26 cellular contexts compared by ENCODE assay signal in genomic region chr2:210261996-210262510, GRCh38. TPM values are rescaled to one million over a fixed set of nuclear protein-coding genes. Genes with fewer than 3 reads are reported as not detected.
DNase-seq lines count a peak whose midpoint lies in the region; FAIRE-seq and TF ChIP-seq lines count a peak whose summit lies in the region.
"Had no signal": no experiment of that assay in that cellular context is flagged by ENCODE, and none has a peak within 500 bp of the region (broad histone marks: within the 10 kb centered on the region; RNA-seq: fewer than 3 reads in every experiment).

No MANE protein-coding gene starts in this region.

- H3K79me2 ChIP-seq in trophoblast cell (ENCODE audit: control insufficient read depth, insufficient read depth, low read length, poor library complexity) = no peaks in the 10 kb centered on the region

- H3K9me3 ChIP-seq in trophoblast cell (ENCODE audit: insufficient read depth, low read depth, low read length) = no peaks in the 10 kb centered on the region
- H3K9me3 ChIP-seq: A549 had no signal

- TF ChIP-seq CTCF in GM13976 (IDR thresholded peaks at IDR 0.05; ENCODE audit: borderline replicate concordance, control extremely low read depth, extremely low read depth, insufficient read depth, missing control alignments) = no peak

- CTCF ChIA-PET in activated naive CD4-positive, alpha-beta T cell treated with anti-CD3 and anti-CD28 coated beads, Interleukin-2, amount 10 ng/mL, durations not matched to agents 7 days and 5 days (lab: Charles Lee) = no interaction called here

- no peak overlapping the region for H3K23ac ChIP-seq in trophoblast cell (ENCODE audit: low read length)

- no peak for DNase-seq in activated naive CD4-positive, alpha-beta T cell treated with anti-CD3 and anti-CD28 coated beads, Interleukin-2, amount 10 ng/mL, durations not matched to agents 7 days and 5 days
- DNase-seq in activated naive CD4-positive, alpha-beta T cell treated with anti-CD3 and anti-CD28 coated beads, Interleukin-2, amount 50 U/mL, for 16 hours = no peak
- DNase-seq in G401 (ENCODE audit: low spot score) (peak; percentile 90), cerebellar cortex (ENCODE audit: low spot score) (peak; percentile 91), trophoblast cell (no peak), GM13976 (ENCODE audit: low spot score) (no peak), KBM-7 (no peak), urothelium cell line (ENCODE audit: low spot score) (no peak)
- DNase-seq: 8988T; ACHN; AML-193; Calu3; CD4-positive, alpha-beta memory T cell; COR-L47; DMS53; DMS79 treated with DMSO at 0.1 percent for 48 hours; GM23248; H7; HCEC 1CT had no signal

- H3K27me3 ChIP-seq in trophoblast cell (ENCODE audit: insufficient read depth, low read length) = no peaks in the 10 kb centered on the region

- H3K18ac ChIP-seq in trophoblast cell (ENCODE audit: low read length) = no peak overlapping the region

- no peaks in the 10 kb centered on the region for H3K36me3 Mint-ChIP-seq in activated naive CD4-positive, alpha-beta T cell treated with anti-CD3 and anti-CD28 coated beads, Interleukin-2, amount 10 ng/mL, durations not matched to agents 7 days and 5 days
- H3K36me3 Mint-ChIP-seq: CD4-positive, alpha-beta memory T cell had no signal

- peak overlapping the region; percentile 55 for H3K27ac Mint-ChIP-seq in activated naive CD4-positive, alpha-beta T cell treated with anti-CD3 and anti-CD28 coated beads, Interleukin-2, amount 10 ng/mL, durations not matched to agents 7 days and 5 days
- H3K27ac Mint-ChIP-seq: CD4-positive, alpha-beta memory T cell had no signal

- no peaks in the 10 kb centered on the region for H3K27me3 Mint-ChIP-seq in activated naive CD4-positive, alpha-beta T cell treated with anti-CD3 and anti-CD28 coated beads, Interleukin-2, amount 10 ng/mL, durations not matched to agents 7 days and 5 days

- H3K4me2 ChIP-seq in trophoblast cell (ENCODE audit: low read length) = no peak overlapping the region
- H3K4me2 ChIP-seq: A549 had no signal

- FAIRE-seq in urothelium cell line (lab: Jason Lieb, UNC) = no peak
- FAIRE-seq: A549, G401.6, GM12892, GM19239, H1 had no signal

- no peak overlapping the region for H3K4me3 Mint-ChIP-seq in activated naive CD4-positive, alpha-beta T cell treated with anti-CD3 and anti-CD28 coated beads, Interleukin-2, amount 10 ng/mL, durations not matched to agents 7 days and 5 days
- H3K4me3 Mint-ChIP-seq: CD4-positive, alpha-beta memory T cell had no signal

- H2AFZ ChIP-seq in trophoblast cell (ENCODE audit: insufficient read depth, low read length, poor library complexity) = no peak overlapping the region
- H2AFZ ChIP-seq: GM23248 had no signal

- no peaks in the 10 kb centered on the region for H3K4me1 ChIP-seq in trophoblast cell (ENCODE audit: control insufficient read depth in 1 of 2, insufficient read depth in 2 of 2, low read length in 2 of 2)
- H3K4me1 ChIP-seq: A549 had no signal

- H4K91ac ChIP-seq in trophoblast cell (ENCODE audit: low read depth, low read length) = no peak overlapping the region

- H3K79me1 ChIP-seq in trophoblast cell (ENCODE audit: low read length) = no peaks in the 10 kb centered on the region

- H3K4ac ChIP-seq in trophoblast cell (ENCODE audit: low read depth, low read length) = no peak overlapping the region

- no peak overlapping the region for H4K12ac ChIP-seq in trophoblast cell (ENCODE audit: low read depth, low read length)

- H2BK5ac ChIP-seq in trophoblast cell (ENCODE audit: low read depth, low read length, poor library complexity) = no peak overlapping the region

- H3K4me3 ChIP-seq in trophoblast cell (ENCODE audit: low read depth, low read length) = no peak overlapping the region
- H3K4me3 ChIP-seq: A549, GM23248 had no signal

- in situ Hi-C loops in G401 (cut with HindIII; ENCODE audit: low sequenced_read_pairs) (no loop called here), GM13976 (cut with MboI; ENCODE audit: low sequenced_read_pairs, unreplicated experiment) (no loop called here), KBM-7 (cut with MboI; ENCODE audit: low pct_unique_long_range_greater_than_20kb, low sequenced_read_pairs) (no loop called here)

- H3K9ac ChIP-seq in trophoblast cell (ENCODE audit: low read length) = peak overlapping the region; percentile 69
- H3K9ac ChIP-seq: GM23248 had no signal

- no peaks in the 10 kb centered on the region for H3K9me3 Mint-ChIP-seq in activated naive CD4-positive, alpha-beta T cell treated with anti-CD3 and anti-CD28 coated beads, Interleukin-2, amount 10 ng/mL, durations not matched to agents 7 days and 5 days

- no peak overlapping the region for H3K14ac ChIP-seq in trophoblast cell (ENCODE audit: low read length)

- H2BK120ac ChIP-seq in trophoblast cell (ENCODE audit: insufficient read depth, low read length, poor library complexity) = no peak overlapping the region

- no peaks in the 10 kb centered on the region for H3K4me1 Mint-ChIP-seq in activated naive CD4-positive, alpha-beta T cell treated with anti-CD3 and anti-CD28 coated beads, Interleukin-2, amount 10 ng/mL, durations not matched to agents 7 days and 5 days
- H3K4me1 Mint-ChIP-seq: CD4-positive, alpha-beta memory T cell had no signal

- H3K27ac ChIP-seq in trophoblast cell (ENCODE audit: low read depth, low read length) = no peak overlapping the region
- H3K27ac ChIP-seq: A549, GM23248 had no signal

- H2AK5ac ChIP-seq in trophoblast cell (ENCODE audit: low read length) = no peak overlapping the region

- no peak overlapping the region for H4K8ac ChIP-seq in trophoblast cell (ENCODE audit: low read depth, low read length)

- H3K36me3 ChIP-seq in trophoblast cell (ENCODE audit: control insufficient read depth in 1 of 2, insufficient read depth in 2 of 2, low read length in 2 of 2) = no peaks in the 10 kb centered on the region

- no peak overlapping the region for H2BK12ac ChIP-seq in trophoblast cell (ENCODE audit: low read length)

- no CpG with 5 or more reads among the region's 3 CpGs for WGBS in trophoblast cell (ENCODE audit: extremely low coverage, insufficient coverage, insufficient read length)

RNA-seq across cellular contexts. Expression of gene ACADL, which starts 36.8 kb away (rescaled TPM):
- not detected in 2 replicates for total RNA-seq in G401 (2014; rRNA removed; shearing (Covaris generic))
- polyA plus RNA-seq in trophoblast cell (2013) = 18.6 and 19.2 TPM in 2 replicates
- total RNA-seq: CD4-positive, alpha-beta memory T cell; Daoy; GM23248; H7 had no signal
- polyA plus RNA-seq: BJ; CD4-positive, alpha-beta memory T cell; GM23248 had no signal

RNA-seq across cellular contexts. Expression of gene MYL1, which starts 52.9 kb away (rescaled TPM):
- not detected in 2 replicates for total RNA-seq in G401 (2014; rRNA removed; shearing (Covaris generic))
- polyA plus RNA-seq in trophoblast cell (2013) = 0.05 and 0.10 TPM in 2 replicates
- total RNA-seq: Calu3; CD4-positive, alpha-beta memory T cell; Daoy; GM23248; H1; H7 had no signal
- polyA plus RNA-seq: A549; BJ; CD4-positive, alpha-beta memory T cell; GM23248; H1 had no signal

Comparison
In these comparisons a context has a peak if more than half of its experiments do, and no peak if none do; other contexts are left out.
1. DNase-seq: peak in G401 (single experiment) and cerebellar cortex (single experiment); none in activated naive CD4-positive, alpha-beta T cell treated with anti-CD3 and anti-CD28 coated beads, Interleukin-2, amount 10 ng/mL, durations not matched to agents 7 days and 5 days (single experiment), activated naive CD4-positive, alpha-beta T cell treated with anti-CD3 and anti-CD28 coated beads, Interleukin-2, amount 50 U/mL, for 16 hours (single experiment), trophoblast cell (0 of 2), GM13976 (single experiment), KBM-7 (single experiment) and urothelium cell line (single experiment).